ENCODE assay signal across 7 cellular contexts in genomic region chr4:39971271-39971640, GRCh38. TPM values are rescaled to one million over a fixed set of nuclear protein-coding genes. Genes with fewer than 3 reads are reported as not detected.
A peak's percentile ranks its signal among the peaks of the same experiment; 100 is the strongest.
DNase-seq lines count a peak whose midpoint lies in the region; ATAC-seq and TF ChIP-seq lines count a peak whose summit lies in the region.
"Not testable (repeated sequence)": the region's sequence is repeated elsewhere in the genome, so short reads cannot be mapped to it uniquely, and the experiment has no call there.

No MANE protein-coding gene starts in this region.

- not testable (repeated sequence) for H3K27me3 Mint-ChIP-seq in CD8-positive, alpha-beta memory T cell; WTC11 (ENCODE audit: low read depth); activated naive CD8-positive, alpha-beta T cell; naive thymus-derived CD4-positive, alpha-beta T cell

- DNase-seq in CD8-positive, alpha-beta memory T cell; WTC11 (ENCODE audit: low spot score); cardiac muscle cell (ENCODE audit: low read depth in 1 of 2, low spot score in 1 of 2); naive thymus-derived CD4-positive, alpha-beta T cell: not testable (repeated sequence)
- peak; percentile 26 for DNase-seq in sciatic nerve (ENCODE audit: low spot score)

- H3K4me3 Mint-ChIP-seq in CD8-positive, alpha-beta memory T cell = peak overlapping the region in 2 of 7 donors; percentile 24 to 39
- H3K4me3 Mint-ChIP-seq in WTC11 = not testable (repeated sequence)
- peak overlapping the region; percentile 66 for H3K4me3 Mint-ChIP-seq in activated naive CD8-positive, alpha-beta T cell
- peak overlapping the region; percentile 6 to 69 (median 58) for H3K4me3 Mint-ChIP-seq in naive thymus-derived CD4-positive, alpha-beta T cell

- H3K27me3 ChIP-seq in CD8-positive, alpha-beta memory T cell (ENCODE audit: insufficient read depth, low read length, poor library complexity, severe bottlenecking); HUES64 (ENCODE audit: insufficient read depth, low read length); cardiac muscle cell; naive thymus-derived CD4-positive, alpha-beta T cell (ENCODE audit: control insufficient read depth in 2 of 2, insufficient read depth in 2 of 2, low read length in 2 of 2): not testable (repeated sequence)

- CTCF ChIA-PET in CD8-positive, alpha-beta memory T cell (lab: Charles Lee); naive thymus-derived CD4-positive, alpha-beta T cell (lab: Charles Lee): not testable (repeated sequence)
- CTCF ChIA-PET in WTC11 (lab: Charles Lee) = interaction anchor here (0.7 kb wide), 1 partner anchor 34 kb away, joined by 6 read pairs; no protein-coding TSS in a partner anchor

- H3K36me3 Mint-ChIP-seq in CD8-positive, alpha-beta memory T cell = peaks cover 0 to 54% (median 8%) of the 10 kb centered on the region in 3 donors
- H3K36me3 Mint-ChIP-seq in WTC11 = peaks cover 29% of the 10 kb centered on the region
- not testable (repeated sequence) for H3K36me3 Mint-ChIP-seq in activated naive CD8-positive, alpha-beta T cell
- H3K36me3 Mint-ChIP-seq in naive thymus-derived CD4-positive, alpha-beta T cell = peaks cover 6 to 29% (median 24%) of the 10 kb centered on the region in 5 donors

- intact Hi-C loops in naive thymus-derived CD4-positive, alpha-beta T cell (cut with micrococcal nuclease) = loop anchor here (10.0 kb wide), 2 partner anchors 96 to 924 kb away; no protein-coding TSS in a partner anchor
- intact Hi-C loops in sciatic nerve (cut with DNase I) = loop anchor here (10.0 kb wide), 2 partner anchors 276 to 336 kb away; partner anchors contain the start of genes SMIM14 and UBE2K

- H3K4me1 ChIP-seq in CD8-positive, alpha-beta memory T cell (ENCODE audit: insufficient read depth, low read length) = peaks cover 23% of the 10 kb centered on the region
- H3K4me1 ChIP-seq in HUES64 (ENCODE audit: insufficient read depth, low read length) = peaks cover 14% of the 10 kb centered on the region
- not testable (repeated sequence) for H3K4me1 ChIP-seq in cardiac muscle cell (ENCODE audit: low read depth)
- H3K4me1 ChIP-seq in naive thymus-derived CD4-positive, alpha-beta T cell (ENCODE audit: control insufficient read depth in 2 of 2, insufficient read depth in 2 of 2, low read length in 2 of 2) = peaks cover 2 to 13% of the 10 kb centered on the region in 2 donors

- not testable (repeated sequence) for TF ChIP-seq CTCF in WTC11 (IDR thresholded peaks at IDR 0.05); cardiac muscle cell (IDR thresholded peaks at IDR 0.05; ENCODE audit: low read depth, low read length)

- WGBS in HUES64 = 93% methylated on average over 8 of the region's 8 CpGs

- not testable (repeated sequence) for H3K9me3 Mint-ChIP-seq in CD8-positive, alpha-beta memory T cell; WTC11; activated naive CD8-positive, alpha-beta T cell (ENCODE audit: low read depth); naive thymus-derived CD4-positive, alpha-beta T cell

- H3K4me1 Mint-ChIP-seq in CD8-positive, alpha-beta memory T cell = peaks cover 41 to 73% (median 58%) of the 10 kb centered on the region in 3 donors
- peaks cover 22% of the 10 kb centered on the region for H3K4me1 Mint-ChIP-seq in WTC11
- peaks cover 61% of the 10 kb centered on the region for H3K4me1 Mint-ChIP-seq in activated naive CD8-positive, alpha-beta T cell (ENCODE audit: low read depth)
- H3K4me1 Mint-ChIP-seq in naive thymus-derived CD4-positive, alpha-beta T cell = peaks cover 44 to 71% (median 55%) of the 10 kb centered on the region in 7 donors

- H3K4me3 ChIP-seq in CD8-positive, alpha-beta memory T cell (ENCODE audit: low read length); HUES64 (ENCODE audit: low read length); cardiac muscle cell; naive thymus-derived CD4-positive, alpha-beta T cell (ENCODE audit: low read length): not testable (repeated sequence)

- H3K36me3 ChIP-seq in CD8-positive, alpha-beta memory T cell (ENCODE audit: insufficient read depth, low read length) = peaks cover 12% of the 10 kb centered on the region
- H3K36me3 ChIP-seq in HUES64 (ENCODE audit: insufficient read depth, low read length) = peaks cover 59% of the 10 kb centered on the region
- not testable (repeated sequence) for H3K36me3 ChIP-seq in cardiac muscle cell
- H3K36me3 ChIP-seq in naive thymus-derived CD4-positive, alpha-beta T cell (ENCODE audit: control insufficient read depth in 2 of 3, insufficient read depth in 3 of 3, low read length in 3 of 3) = peaks cover 0 to 29% (median 0%) of the 10 kb centered on the region in 3 experiments

- H3K27ac ChIP-seq in CD8-positive, alpha-beta memory T cell (ENCODE audit: low read depth, low read length); naive thymus-derived CD4-positive, alpha-beta T cell (ENCODE audit: low read depth, low read length): not testable (repeated sequence)
- H3K27ac ChIP-seq in HUES64 (ENCODE audit: low read depth, low read length) (peak overlapping the region; percentile 35; the same call in 1 of the 2 replicates), cardiac muscle cell (peak overlapping the region; percentile 77)

- not testable (repeated sequence) for H3K9me3 ChIP-seq in CD8-positive, alpha-beta memory T cell (ENCODE audit: low read length); HUES64 (ENCODE audit: insufficient read depth, low read depth, low read length); cardiac muscle cell (ENCODE audit: low read depth); naive thymus-derived CD4-positive, alpha-beta T cell (ENCODE audit: control insufficient read depth in 2 of 3, low read length in 3 of 3)

- peak overlapping the region in 5 of 8 donors; percentile 2 to 92 (median 41) for H3K27ac Mint-ChIP-seq in CD8-positive, alpha-beta memory T cell
- peak overlapping the region; percentile 91 for H3K27ac Mint-ChIP-seq in WTC11
- H3K27ac Mint-ChIP-seq in activated naive CD8-positive, alpha-beta T cell = not testable (repeated sequence)
- peak overlapping the region in 2 of 9 donors; percentile 38 to 71 for H3K27ac Mint-ChIP-seq in naive thymus-derived CD4-positive, alpha-beta T cell

- not testable (repeated sequence) for ATAC-seq in WTC11; naive thymus-derived CD4-positive, alpha-beta T cell; sciatic nerve

- POLR2A ChIA-PET in CD8-positive, alpha-beta memory T cell (lab: Charles Lee); naive thymus-derived CD4-positive, alpha-beta T cell (lab: Charles Lee): not testable (repeated sequence)
- POLR2A ChIA-PET in WTC11 (lab: Charles Lee) = interaction anchor here (0.7 kb wide), 1 partner anchor 16 kb away, joined by 16 read pairs; no protein-coding TSS in a partner anchor

- not testable (repeated sequence) for H3K9ac ChIP-seq in HUES64 (ENCODE audit: low read depth, low read length)

RNA-seq across cellular contexts. Expression of gene PDS5A, which starts 6.5 kb away (rescaled TPM):
- 100 to 1,000 TPM; 111 TPM for total RNA-seq in CD8-positive, alpha-beta memory T cell
- polyA plus RNA-seq in CD8-positive, alpha-beta memory T cell = 49.2 TPM
- 47.4 TPM for polyA plus RNA-seq in HUES64 (2013, experiment 1 of 2)
- 49.8 TPM for polyA plus RNA-seq in HUES64 (2013, experiment 2 of 2)
- total RNA-seq in WTC11 (2021) (61.7 to 64.6 TPM (median 63.0 TPM) in 3 replicates), cardiac muscle cell (27.3 and 37.8 TPM in 2 replicates), sciatic nerve (65.8 TPM)
- 19.2 and 39.5 TPM in 2 replicates for polyA plus RNA-seq in cardiac muscle cell
- total RNA-seq in naive thymus-derived CD4-positive, alpha-beta T cell = 100 to 1,000 TPM in 2 of 5 experiments, 10 to 100 TPM in 3; 92.7 to 102 (median 98.5) TPM
- 10 to 100 TPM; 42.8 to 48.4 TPM for polyA plus RNA-seq in naive thymus-derived CD4-positive, alpha-beta T cell
